33 cellular contexts compared by ENCODE assay signal in the genomic region with DNA sequence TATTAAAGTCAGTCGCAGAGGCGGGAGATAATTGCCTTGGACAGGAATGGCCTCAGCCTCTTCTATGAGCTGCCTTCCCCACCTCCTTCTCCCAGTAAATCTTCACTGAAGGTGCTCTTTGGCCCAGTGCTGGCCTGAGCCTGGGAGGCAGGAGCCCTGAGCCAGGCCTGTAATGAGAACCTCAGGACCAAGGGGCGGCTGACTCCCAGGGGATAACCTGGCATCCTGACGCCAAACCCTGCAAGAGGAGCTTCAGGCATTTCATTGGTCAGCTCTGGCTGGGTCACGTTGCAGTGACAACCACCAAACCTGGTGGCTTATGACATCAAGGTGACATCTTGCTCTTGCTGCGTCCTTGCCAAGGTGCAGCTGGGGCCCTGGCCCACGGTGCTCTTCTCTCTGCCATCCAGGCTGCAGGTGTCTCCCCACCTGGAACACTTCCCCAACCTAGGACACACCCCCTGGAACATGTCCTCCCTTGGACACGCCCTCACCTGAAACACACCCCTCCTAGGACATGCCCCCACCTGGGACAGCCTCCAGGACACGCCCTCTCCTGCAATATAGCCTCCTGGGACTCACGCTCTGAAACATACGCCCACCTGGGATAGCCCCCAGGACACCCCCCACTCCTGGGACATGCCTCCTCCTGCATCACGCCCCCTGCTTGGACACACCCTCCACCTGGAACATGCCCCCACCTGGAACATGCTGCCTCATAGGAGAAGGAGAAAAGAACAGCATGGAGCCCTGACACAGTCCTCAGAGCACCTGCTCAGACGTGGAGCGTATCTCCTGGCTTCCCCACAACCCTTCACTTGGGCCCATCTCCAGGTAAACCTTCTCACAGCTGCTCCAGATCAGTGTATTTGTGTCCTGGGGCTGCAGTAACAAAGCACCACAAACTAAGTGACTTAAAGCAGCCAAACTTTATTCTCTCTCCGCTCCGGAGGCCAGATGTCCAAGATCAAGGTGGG.
DNase-seq lines count a peak whose midpoint lies in the region; ATAC-seq, FAIRE-seq and TF ChIP-seq lines count a peak whose summit lies in the region.
"Had no signal": no experiment of that assay in that cellular context is flagged by ENCODE, and none has a peak within 500 bp of the region (broad histone marks: within the 10 kb centered on the region; RNA-seq: fewer than 3 reads in every experiment).

No MANE protein-coding gene starts in this region.

- H3K27me3 ChIP-seq in heart right ventricle (peaks cover 0 to 15% (median 0%) of the 10 kb centered on the region in 7 donors), bronchial epithelial cell (ENCODE audit: control insufficient read depth, insufficient read depth, low read length) (no peaks in the 10 kb centered on the region), mesenchymal stem cell (ENCODE audit: control insufficient read depth in 1 of 2, insufficient read depth in 1 of 2, low read length in 2 of 2) (no peaks in the 10 kb centered on the region)
- H3K27me3 ChIP-seq: cardiac muscle cell, SJSA1 had no signal

- H3K27me3 Mint-ChIP-seq in activated T-helper 2 cell treated with anti-CD3 and anti-CD28 coated beads, Interferon-gamma antibody, Interleukin-2, Interleukin-4, amounts not matched to agents 10 μg/mL and 5 μg/mL and 100 μg/mL, durations not matched to agents 14 hours and 24 hours and 36 hours (ENCODE audit: low read depth): peaks cover 2% of the 10 kb centered on the region

- H2AK5ac ChIP-seq in mesenchymal stem cell (ENCODE audit: low read length, severe bottlenecking): no peak overlapping the region

- no peaks in the 10 kb centered on the region for H3K4me1 Mint-ChIP-seq in activated T-helper 2 cell treated with anti-CD3 and anti-CD28 coated beads, Interferon-gamma antibody, Interleukin-2, Interleukin-4, amounts not matched to agents 10 μg/mL and 5 μg/mL and 100 μg/mL, durations not matched to agents 14 hours and 24 hours and 36 hours (ENCODE audit: low read depth)
- H3K4me1 Mint-ChIP-seq: natural killer cell had no signal

- H4K8ac ChIP-seq in mesenchymal stem cell (ENCODE audit: low read length): no peak overlapping the region

- no peaks in the 10 kb centered on the region for H3K36me3 Mint-ChIP-seq in activated T-helper 2 cell treated with anti-CD3 and anti-CD28 coated beads, Interferon-gamma antibody, Interleukin-2, Interleukin-4, amounts not matched to agents 10 μg/mL and 5 μg/mL and 100 μg/mL, durations not matched to agents 14 hours and 24 hours and 36 hours (ENCODE audit: low read depth)
- H3K36me3 Mint-ChIP-seq: activated naive CD4-positive, alpha-beta T cell treated with anti-CD3 and anti-CD28 coated beads, Interleukin-2, amount 50 U/mL, for 72 hours; CD4-positive, alpha-beta memory T cell; natural killer cell had no signal

- H2BK12ac ChIP-seq in mesenchymal stem cell (ENCODE audit: low read length in 2 of 2): no peak overlapping the region

- H3K79me1 ChIP-seq in mesenchymal stem cell (replicated peaks; ENCODE audit: low read length, poor library complexity, severe bottlenecking): no peaks in the 10 kb centered on the region

- peak; percentile 75 for DNase-seq in cardiac septum (ENCODE audit: low spot score)
- DNase-seq in heart right ventricle: no peak
- DNase-seq in bronchial epithelial cell (ENCODE audit: low read depth): no peak
- DNase-seq in mesenchymal stem cell: no peak
- no peak for DNase-seq in inferior parietal cortex (ENCODE audit: extremely low spot score)
- DNase-seq in NCI-H526 (lab: John Stamatoyannopoulos, UW): no peak
- DNase-seq in activated T-helper 2 cell treated with anti-CD3 and anti-CD28 coated beads, Interferon-gamma antibody, Interleukin-2, Interleukin-4, amounts not matched to agents 10 μg/mL and 5 μg/mL and 100 μg/mL, durations not matched to agents 14 hours and 24 hours and 36 hours (ENCODE audit: low spot score): no peak
- DNase-seq: activated CD4-positive, alpha-beta T cell treated with anti-CD3 and anti-CD28 coated beads, Interleukin-2, amount 50 U/mL, for 48 hours; anterior cingulate cortex; CD4-positive, alpha-beta memory T cell; cortex of kidney; DMS53; GOT3; hippocampal formation; left ventricle myocardium superior; midbrain; natural killer cell; NCI-H1105 treated with DMSO at 0.1 percent for 48 hours; NCI-H2081 treated with DMSO at 0.1 percent for 48 hours; NCI-H526 treated with DMSO at 0.1 percent for 48 hours; stimulated activated CD8-positive, alpha-beta memory T cell treated with anti-CD3 and anti-CD28 coated beads, Interleukin-4, amount 100 ng/mL, for 48 hours; tibial artery had no signal

- H3K4me3 Mint-ChIP-seq in activated T-helper 2 cell treated with anti-CD3 and anti-CD28 coated beads, Interferon-gamma antibody, Interleukin-2, Interleukin-4, amounts not matched to agents 10 μg/mL and 5 μg/mL and 100 μg/mL, durations not matched to agents 14 hours and 24 hours and 36 hours (ENCODE audit: low read depth): no peak overlapping the region
- H3K4me3 Mint-ChIP-seq: natural killer cell had no signal

- H2AFZ ChIP-seq in mesenchymal stem cell (ENCODE audit: low read depth, low read length): peak overlapping the region; percentile 53

- H2BK120ac ChIP-seq in mesenchymal stem cell (ENCODE audit: low read depth, low read length): no peak overlapping the region

- no peak overlapping the region for H4K91ac ChIP-seq in mesenchymal stem cell (ENCODE audit: low read length)

- no peak overlapping the region for H3K27ac ChIP-seq in heart right ventricle
- H3K27ac ChIP-seq in mesenchymal stem cell (ENCODE audit: low read length, poor library complexity, severe bottlenecking): no peak overlapping the region
- H3K27ac ChIP-seq: cardiac muscle cell, SJSA1, tibial artery had no signal

- TF ChIP-seq CTCF in heart right ventricle (IDR thresholded peaks at IDR 0.05) (no peak), bronchial epithelial cell (IDR thresholded peaks at IDR 0.05; ENCODE audit: insufficient read depth, low read length, severe bottlenecking) (no peak)

- no peak overlapping the region for H3K9ac ChIP-seq in mesenchymal stem cell (ENCODE audit: low read length)

- H3K4me2 ChIP-seq in mesenchymal stem cell (ENCODE audit: low read length, poor library complexity, severe bottlenecking): no peak overlapping the region

- no peak overlapping the region for H3K23ac ChIP-seq in mesenchymal stem cell (ENCODE audit: low read length in 2 of 2)

- no peak overlapping the region for H3K4ac ChIP-seq in mesenchymal stem cell (ENCODE audit: low read depth in 1 of 2, low read length in 2 of 2)

- no peak overlapping the region for H3K18ac ChIP-seq in mesenchymal stem cell (ENCODE audit: low read depth in 1 of 2, low read length in 2 of 2)

- H3K14ac ChIP-seq in mesenchymal stem cell (ENCODE audit: low read length in 2 of 2): no peak overlapping the region

- intact Hi-C loops in cardiac septum (cut with DNase I): no loop called here
- intact Hi-C loops in heart right ventricle (cut with DNase I): no loop called here
- intact Hi-C loops in activated T-helper 2 cell treated with anti-CD3 and anti-CD28 coated beads, Interferon-gamma antibody, Interleukin-2, Interleukin-4, amounts not matched to agents 10 μg/mL and 5 μg/mL and 100 μg/mL, durations not matched to agents 14 hours and 24 hours and 36 hours (cut with micrococcal nuclease): no loop called here

- no peak overlapping the region for H2BK15ac ChIP-seq in mesenchymal stem cell (ENCODE audit: low read depth, poor library complexity, severe bottlenecking)

- ATAC-seq in heart right ventricle (no peak), HG02973 (IDR thresholded peaks at IDR 0.05; ENCODE audit: unreplicated experiment) (no peak)
- ATAC-seq: activated CD4-positive, CD25-positive, alpha-beta regulatory T cell treated with anti-CD3 and anti-CD28 coated beads, Interleukin-2, amount 50 U/mL, for 24 hours; activated naive CD4-positive, alpha-beta T cell treated with anti-CD3 and anti-CD28 coated beads, Interleukin-2, amount 50 U/mL, for 72 hours; left ventricle myocardium superior had no signal

- H3K4me3 ChIP-seq in heart right ventricle: no peak overlapping the region
- H3K4me3 ChIP-seq in bronchial epithelial cell (ENCODE audit: low read depth, low read length): no peak overlapping the region
- no peak overlapping the region for H3K4me3 ChIP-seq in mesenchymal stem cell (ENCODE audit: insufficient read depth in 1 of 2, low read depth in 1 of 2, low read length in 2 of 2)
- H3K4me3 ChIP-seq: cardiac muscle cell, esophagus muscularis mucosa, SJSA1, skin epidermis, tibial artery had no signal

- peaks cover 0 to 15% (median 5%) of the 10 kb centered on the region in 9 donors for H3K4me1 ChIP-seq in heart right ventricle
- H3K4me1 ChIP-seq in mesenchymal stem cell (ENCODE audit: control insufficient read depth, insufficient read depth, low read depth, low read length): no peaks in the 10 kb centered on the region
- H3K4me1 ChIP-seq: SJSA1 had no signal

- no peak overlapping the region for H3K27ac Mint-ChIP-seq in activated T-helper 2 cell treated with anti-CD3 and anti-CD28 coated beads, Interferon-gamma antibody, Interleukin-2, Interleukin-4, amounts not matched to agents 10 μg/mL and 5 μg/mL and 100 μg/mL, durations not matched to agents 14 hours and 24 hours and 36 hours
- H3K27ac Mint-ChIP-seq: activated naive CD4-positive, alpha-beta T cell treated with anti-CD3 and anti-CD28 coated beads, Interleukin-2, amount 50 U/mL, for 72 hours; natural killer cell had no signal

- H3K36me3 ChIP-seq in heart right ventricle (no peaks in the 10 kb centered on the region), bronchial epithelial cell (ENCODE audit: control insufficient read depth, insufficient read depth, low read length) (no peaks in the 10 kb centered on the region), mesenchymal stem cell (ENCODE audit: control insufficient read depth in 1 of 2, insufficient read depth in 2 of 2, low read depth in 1 of 2, low read length in 2 of 2) (peaks cover 0 to 2% of the 10 kb centered on the region in 2 experiments)
- H3K36me3 ChIP-seq: cardiac muscle cell, esophagus muscularis mucosa, SJSA1, tibial artery had no signal

- 80 to 84% methylated on average over 16 of the region's 16 CpGs for WGBS in heart right ventricle, 2 donors
- 68% methylated on average over 16 of the region's 16 CpGs for WGBS in mesenchymal stem cell

- H3K9me3 Mint-ChIP-seq in activated T-helper 2 cell treated with anti-CD3 and anti-CD28 coated beads, Interferon-gamma antibody, Interleukin-2, Interleukin-4, amounts not matched to agents 10 μg/mL and 5 μg/mL and 100 μg/mL, durations not matched to agents 14 hours and 24 hours and 36 hours: no peaks in the 10 kb centered on the region

- peaks cover 0 to 11% (median 0%) of the 10 kb centered on the region in 11 donors for H3K9me3 ChIP-seq in heart right ventricle
- no peaks in the 10 kb centered on the region for H3K9me3 ChIP-seq in mesenchymal stem cell (ENCODE audit: control insufficient read depth, low read length)
- H3K9me3 ChIP-seq: SJSA1, tibial artery had no signal

- peak; percentile 13 for FAIRE-seq in bronchial epithelial cell (lab: Jason Lieb, UNC)
- FAIRE-seq: frontal cortex, islet of Langerhans, RCC 7860, TTC549 had no signal

- H2BK5ac ChIP-seq in mesenchymal stem cell (ENCODE audit: low read depth, low read length, poor library complexity, severe bottlenecking): no peak overlapping the region
